8 cellular contexts compared by ENCODE assay signal in the genomic region with DNA sequence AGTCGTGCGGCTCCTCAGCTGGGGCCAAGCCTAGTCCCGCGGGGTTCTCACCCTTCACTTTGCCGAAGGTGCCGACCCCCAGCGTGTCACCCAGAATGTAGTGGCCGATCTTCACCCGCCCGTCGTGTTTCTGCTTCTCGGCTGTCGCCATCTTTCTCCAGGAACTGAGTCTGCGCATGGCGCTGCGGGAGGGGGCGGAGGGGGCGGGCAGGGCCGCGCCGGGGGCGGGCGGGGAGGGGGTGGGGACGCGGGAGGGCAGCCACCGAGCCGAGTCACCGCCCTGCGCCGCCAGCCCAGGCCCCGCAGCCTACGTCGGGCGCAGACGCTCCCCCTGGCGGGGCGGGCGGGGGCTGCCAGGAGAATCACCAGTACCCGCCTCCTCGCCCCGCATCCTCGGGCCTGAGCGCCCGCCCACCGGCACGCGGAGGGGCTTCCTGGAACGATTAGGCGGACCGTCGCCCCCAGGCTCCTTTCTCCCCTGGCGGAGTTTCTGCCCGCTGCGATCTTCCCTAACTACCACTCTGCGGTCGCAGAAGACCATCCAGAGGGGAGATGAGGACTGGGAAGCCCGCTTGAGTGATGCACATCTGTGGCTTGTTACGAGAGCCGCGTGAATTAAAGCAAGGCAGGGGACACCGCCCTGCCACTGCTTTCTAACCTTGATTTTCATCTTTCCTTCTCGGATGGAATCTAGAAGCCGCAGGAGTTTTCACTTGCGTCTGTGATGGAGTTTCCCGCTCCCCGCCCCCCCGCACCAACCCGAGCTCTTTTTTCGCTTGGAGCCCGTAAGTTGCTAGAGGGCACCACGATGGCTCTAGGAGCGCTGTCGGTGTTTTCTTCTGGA.
A peak's percentile ranks its signal among the peaks of the same experiment; 100 is the strongest.
DNase-seq lines count a peak whose midpoint lies in the region; ATAC-seq and TF ChIP-seq lines count a peak whose summit lies in the region.

A gene (minus strand): TSS at position 363 of the 844 bp plus-strand sequence. CDS start 185 bp downstream, at position 178.

- no peaks in the 10 kb centered on the region for H3K27me3 ChIP-seq in layer of hippocampus (ENCODE audit: control insufficient read depth, insufficient read depth, low read length)

- H3K27ac ChIP-seq in layer of hippocampus (ENCODE audit: low read depth, low read length), result peak within 1 kb of the TSS; percentile 90

- H3K4me3 ChIP-seq in choroid plexus epithelial cell (ENCODE audit: low read depth, low read length), result peak within 1 kb of the TSS; percentile 94

- ATAC-seq in GM19328 (IDR thresholded peaks at IDR 0.05; ENCODE audit: unreplicated experiment) (peak; percentile 96), HG03469 (IDR thresholded peaks at IDR 0.05; ENCODE audit: unreplicated experiment) (peak; percentile 92)

- TF ChIP-seq CTCF in choroid plexus epithelial cell (conservative IDR thresholded peaks at IDR 0.05; ENCODE audit: low read depth, low read length), result peak; percentile 49

- peak; percentile 40 to 94 (median 84) for DNase-seq in C1 segment of cervical spinal cord (lab: John Stamatoyannopoulos, UW)
- DNase-seq in NCI-H524 treated with DMSO at 0.1 percent for 48 hours (lab: John Stamatoyannopoulos, UW), result peak; percentile 88
- peak; percentile 87 to 91 for DNase-seq in activated CD4-positive, alpha-beta T cell treated with anti-CD3 and anti-CD28 coated beads for 4 hours
- peak; percentile 89 for DNase-seq in choroid plexus epithelial cell (ENCODE audit: low read depth)
- DNase-seq in stimulated activated CD4-positive, alpha-beta T cell treated with anti-CD3 and anti-CD28 coated beads, Interleukin-1b, Interleukin-23, amount 100 ng/mL, for 4 hours (ENCODE audit: low read depth in 2 of 2), result peak; percentile 81 to 86

Comparison
In these comparisons a context has a peak if more than half of its experiments do, and no peak if none do; other contexts are left out.
1. Peak in every context shown above with its lines: DNase-seq, ATAC-seq, H3K4me3 ChIP-seq and H3K27ac ChIP-seq.